29 cellular contexts compared by ENCODE assay signal in genomic region chr9:105319514-105319863, GRCh38.
DNase-seq lines count a peak whose midpoint lies in the region; FAIRE-seq and TF ChIP-seq lines count a peak whose summit lies in the region.
"Had no signal": no experiment of that assay in that cellular context is flagged by ENCODE, and none has a peak within 500 bp of the region (broad histone marks: within the 10 kb centered on the region; RNA-seq: fewer than 3 reads in every experiment).

No MANE protein-coding gene starts in this region.

- H3K27ac ChIP-seq in 22Rv1 (peak overlapping the region; percentile 72), dorsolateral prefrontal cortex (peak overlapping the region in 47 of 59 donors; percentile 6 to 99 (median 77))
- H3K27ac ChIP-seq: epithelial cell of prostate, neural progenitor cell, prostate gland, uterus had no signal

- TF ChIP-seq CTCF in 22Rv1 (IDR thresholded peaks at IDR 0.05) (no peak), dorsolateral prefrontal cortex (IDR thresholded peaks at IDR 0.05 in 54 of 56, conservative IDR thresholded peaks at IDR 0.05 in 2 of 56; ENCODE audit: low read depth in 1 of 56, partially characterized antibody in 56 of 56) (no peak)

- DNase-seq in LoVo (ENCODE audit: low spot score), result peak; percentile 52
- no peak for DNase-seq in dorsolateral prefrontal cortex
- DNase-seq in NCI-H226, result no peak
- DNase-seq in activated CD4-positive, alpha-beta T cell treated with anti-CD3 and anti-CD28 coated beads, Interleukin-2, amount 50 U/mL, for 48 hours, result no peak
- no peak for DNase-seq in effector CD4-positive, alpha-beta T cell
- no peak for DNase-seq in GM12891 (ENCODE audit: insufficient read length, low spot score)
- DNase-seq: activated CD4-positive, alpha-beta T cell treated with anti-CD3 and anti-CD28 coated beads, Interleukin-2, amount 10 ng/mL, durations not matched to agents 24 days and 14 days; activated gamma-delta T cell treated with Interleukin-2 at 50 U/mL for 16 hours; activated naive CD8-positive, alpha-beta T cell treated with anti-CD3 and anti-CD28 coated beads, Interleukin-2, amount 50 U/mL, for 24 hours; activated T-cell treated with anti-CD3 and anti-CD28 coated beads, Interleukin-2, amount 50 U/mL, for 4 hours; CD8-positive, alpha-beta T cell; DMS79; effector CD8-positive, alpha-beta T cell; GF-D8; KG1; NCI-H1417 treated with DMSO at 0.1 percent for 48 hours; NCI-H2081; NCI-H446; NCI-H774; stimulated activated CD4-positive, alpha-beta T cell treated with anti-CD3 and anti-CD28 coated beads, Interleukin-15, amount 100 ng/mL, for 24 hours; stimulated activated naive B cell treated with anti-CD40 and anti-IgM and Interleukin-4, amounts not matched to agents 10 μg/mL and 1 μg/mL and 100 μg/mL, for 72 hours; uterus had no signal

- no peak for FAIRE-seq in GM12891 (lab: Jason Lieb, UNC)
- FAIRE-seq: HTR-8/SVneo, keratinocyte had no signal

- intact Hi-C loops in dorsolateral prefrontal cortex (cut with DNase I), result no loop called here

- no peak for TF ChIP-seq POLR2A in GM12891 (IDR thresholded peaks at IDR 0.05; ENCODE audit: low read depth, low read length)

- no peak overlapping the region for H3K4me3 ChIP-seq in dorsolateral prefrontal cortex
- H3K4me3 ChIP-seq in mucosa of stomach (ENCODE audit: low read length), result no peak overlapping the region
- H3K4me3 ChIP-seq: neural progenitor cell, prostate gland, uterus had no signal

- H3K9me3 ChIP-seq in mucosa of stomach (ENCODE audit: control insufficient read depth, low read length), result no peaks in the 10 kb centered on the region
- H3K9me3 ChIP-seq: prostate gland, uterus had no signal

- H3K27me3 ChIP-seq in dorsolateral prefrontal cortex (no peaks in the 10 kb centered on the region), mucosa of stomach (ENCODE audit: control insufficient read depth, insufficient read depth, low read length) (no peaks in the 10 kb centered on the region)
- H3K27me3 ChIP-seq: neural progenitor cell, uterus had no signal

- peak overlapping the region; percentile 15 for H3K9ac ChIP-seq in mucosa of stomach (ENCODE audit: low read length)
- H3K9ac ChIP-seq: neural progenitor cell had no signal

- H3K4me1 ChIP-seq in mucosa of stomach (ENCODE audit: control insufficient read depth, insufficient read depth, low read length), result peaks cover 42% of the 10 kb centered on the region
- H3K4me1 ChIP-seq: neural progenitor cell, prostate gland, uterus had no signal

- H3K36me3 ChIP-seq in mucosa of stomach (ENCODE audit: control insufficient read depth, insufficient read depth, low read length), result no peaks in the 10 kb centered on the region
- H3K36me3 ChIP-seq: neural progenitor cell, prostate gland, uterus had no signal

TF ChIP-seq in GM12891, 5 proteins besides CTCF, POLR2A, EP300 and RAD21:
- no peak for TF ChIP-seq POLR2AphosphoS5 (IDR thresholded peaks at IDR 0.05; ENCODE audit: low read depth, low read length)
- TF ChIP-seq POU2F2 (IDR thresholded peaks at IDR 0.05; ENCODE audit: low read depth, low read length), result no peak
- no peak for TF ChIP-seq SPI1 (IDR thresholded peaks at IDR 0.05; ENCODE audit: low read depth, low read length)
- TF ChIP-seq TAF1 (IDR thresholded peaks at IDR 0.05; ENCODE audit: low read depth, low read length), result no peak
- no peak for TF ChIP-seq PAX5 (IDR thresholded peaks at IDR 0.05; ENCODE audit: insufficient read depth, low read length, severe bottlenecking)
